In genomic region chr20:11807070-11807741, GRCh38 we compare ENCODE assay signal across 12 cellular contexts.
A peak's percentile ranks its signal among the peaks of the same experiment; 100 is the strongest.
DNase-seq lines count a peak whose midpoint lies in the region; TF ChIP-seq lines count a peak whose summit lies in the region.
"Had no signal": no experiment of that assay in that cellular context is flagged by ENCODE, and none has a peak within 500 bp of the region (broad histone marks: within the 10 kb centered on the region; RNA-seq: fewer than 3 reads in every experiment).

No MANE protein-coding gene starts in this region.

- H4K20me1 ChIP-seq in fibroblast of lung (ENCODE audit: control insufficient read depth, extremely low read depth, insufficient read depth, low read length) (no peaks in the 10 kb centered on the region), Karpas-422 (ENCODE audit: insufficient read depth, low read depth, low read length) (no peaks in the 10 kb centered on the region)

- H3K27ac ChIP-seq in RWPE1 (no peak overlapping the region), fibroblast of lung (ENCODE audit: insufficient read depth, low read length) (peak overlapping the region; percentile 67), rectal smooth muscle tissue (ENCODE audit: low read depth, low read length) (peak overlapping the region; percentile 49), spleen (no peak overlapping the region), Karpas-422 (ENCODE audit: low read length) (no peak overlapping the region)
- H3K27ac ChIP-seq: colonic mucosa had no signal

- TF ChIP-seq POLR2A in spleen (IDR thresholded peaks at IDR 0.05): no peak

- H3K4me3 ChIP-seq in fibroblast of lung (replicated peaks in 1 of 4; ENCODE audit: control extremely low read depth in 1 of 4, insufficient read depth in 1 of 4, low read depth in 3 of 4, low read length in 4 of 4) (no peak overlapping the region), rectal smooth muscle tissue (ENCODE audit: low read length) (no peak overlapping the region), spleen (no peak overlapping the region), Karpas-422 (ENCODE audit: low read length) (no peak overlapping the region)
- H3K4me3 ChIP-seq: colonic mucosa had no signal

- CTCF ChIA-PET in RWPE1 (lab: Yijun Ruan, JAX): interaction anchor here (0.5 to 0.7 kb wide), 3 partner anchors 76 to 1875 kb away, joined by 3 to 6 read pairs (median 5); no protein-coding TSS in a partner anchor

- no peak for TF ChIP-seq CTCF in RWPE1 (conservative IDR thresholded peaks at IDR 0.05; ENCODE audit: low read depth)
- TF ChIP-seq CTCF in fibroblast of lung (conservative IDR thresholded peaks at IDR 0.05 in 1 of 2, IDR thresholded peaks at IDR 0.05 in 1 of 2; ENCODE audit: low read depth in 1 of 2, low read length in 2 of 2): no peak
- TF ChIP-seq CTCF in spleen (IDR thresholded peaks at IDR 0.05 in 8 of 11, conservative IDR thresholded peaks at IDR 0.05 in 3 of 11): no peak

- H3K9me2 ChIP-seq in Karpas-422 (replicated peaks; ENCODE audit: insufficient read depth, low read length): no peaks in the 10 kb centered on the region

- WGBS in spleen, 5 donors: 44 to 77% (median 64%) methylated on average over 3 of the region's 3 CpGs

- H3K36me3 ChIP-seq in fibroblast of lung (ENCODE audit: control insufficient read depth, insufficient read depth, low read length) (no peaks in the 10 kb centered on the region), rectal smooth muscle tissue (ENCODE audit: control insufficient read depth, insufficient read depth, low read length) (no peaks in the 10 kb centered on the region), spleen (no peaks in the 10 kb centered on the region), Karpas-422 (ENCODE audit: insufficient read depth, low read length) (no peaks in the 10 kb centered on the region)
- H3K36me3 ChIP-seq: colonic mucosa had no signal

- no peaks in the 10 kb centered on the region for H3K9me3 ChIP-seq in fibroblast of lung (ENCODE audit: control insufficient read depth, insufficient read depth, low read depth, low read length)
- no peaks in the 10 kb centered on the region for H3K9me3 ChIP-seq in spleen
- H3K9me3 ChIP-seq in Karpas-422 (ENCODE audit: low read length): peaks cover 19% of the 10 kb centered on the region
- H3K9me3 ChIP-seq: colonic mucosa had no signal

- H3K79me2 ChIP-seq in fibroblast of lung (ENCODE audit: control insufficient read depth, insufficient read depth, low read length) (no peaks in the 10 kb centered on the region), Karpas-422 (ENCODE audit: low read length) (no peaks in the 10 kb centered on the region)

- no peak overlapping the region for H3K9ac ChIP-seq in fibroblast of lung (ENCODE audit: insufficient read depth, low read length)
- H3K9ac ChIP-seq in rectal smooth muscle tissue (ENCODE audit: low read length): no peak overlapping the region
- no peak overlapping the region for H3K9ac ChIP-seq in Karpas-422 (ENCODE audit: low read length)

- POLR2A ChIA-PET in RWPE1 (lab: Yijun Ruan, JAX; ENCODE audit: low non-redundant PET): no interaction called here

- peak; percentile 78 for DNase-seq in GM03348 (ENCODE audit: low spot score)
- peak; percentile 61 for DNase-seq in RWPE1 (ENCODE audit: low spot score)
- DNase-seq in fibroblast of lung (ENCODE audit: low read depth in 2 of 2): peak; percentile 86 to 94
- no peak for DNase-seq in NCI-H1417 treated with DMSO at 0.1 percent for 48 hours (lab: John Stamatoyannopoulos, UW)
- no peak for DNase-seq in central memory CD4-positive, alpha-beta T cell
- no peak for DNase-seq in spleen
- no peak for DNase-seq in Karpas-422
- DNase-seq: activated T-cell treated with anti-CD3 and anti-CD28 coated beads, Interleukin-2, amount 50 U/mL, for 72 hours; colonic mucosa; natural killer cell; OCI-M1 had no signal

- H3K4me1 ChIP-seq in fibroblast of lung (ENCODE audit: control insufficient read depth, extremely low read depth, insufficient read depth, low read length) (peaks cover 22% of the 10 kb centered on the region), rectal smooth muscle tissue (ENCODE audit: control insufficient read depth, insufficient read depth, low read length) (peaks cover 17% of the 10 kb centered on the region), spleen (no peaks in the 10 kb centered on the region), Karpas-422 (ENCODE audit: low read length) (no peaks in the 10 kb centered on the region)
- H3K4me1 ChIP-seq: colonic mucosa had no signal

- intact Hi-C loops in spleen (cut with DNase I; ENCODE audit: low total_unique reads): no loop called here

- H3K27me3 ChIP-seq in fibroblast of lung (ENCODE audit: control insufficient read depth, insufficient read depth, low read length) (no peaks in the 10 kb centered on the region), rectal smooth muscle tissue (ENCODE audit: control insufficient read depth, insufficient read depth, low read length) (no peaks in the 10 kb centered on the region), spleen (replicated peaks in 1 of 7) (no peaks in the 10 kb centered on the region), Karpas-422 (ENCODE audit: low read length) (no peaks in the 10 kb centered on the region)
- H3K27me3 ChIP-seq: colonic mucosa had no signal

- peak overlapping the region; percentile 27 for H3K4me2 ChIP-seq in fibroblast of lung (ENCODE audit: extremely low read depth, insufficient read depth, low read length)
- H3K4me2 ChIP-seq in Karpas-422 (ENCODE audit: low read depth, low read length, poor library complexity, severe bottlenecking): no peak overlapping the region

- H2AFZ ChIP-seq in fibroblast of lung (ENCODE audit: low read length) (no peak overlapping the region), Karpas-422 (ENCODE audit: low read length) (no peak overlapping the region)

Comparison
In these comparisons a context has a peak if more than half of its experiments do, and no peak if none do; other contexts are left out.
1. DNase-seq: peak in GM03348 (single experiment), RWPE1 (single experiment) and fibroblast of lung (2 of 2); none in NCI-H1417 treated with DMSO at 0.1 percent for 48 hours (single experiment), central memory CD4-positive, alpha-beta T cell (single experiment), spleen (single experiment) and Karpas-422 (single experiment).
2. H3K27ac ChIP-seq: peak in fibroblast of lung (single experiment) and rectal smooth muscle tissue (single experiment); none in RWPE1 (single experiment), spleen (0 of 8) and Karpas-422 (single experiment).